ENCODE assay signal across 26 cellular contexts in genomic region chr20:48106428-48106827, GRCh38.
"Had no signal": no experiment of that assay in that cellular context is flagged by ENCODE, and none has a peak within 500 bp of the region (broad histone marks: within the 10 kb centered on the region; RNA-seq: fewer than 3 reads in every experiment).

No MANE protein-coding gene starts in this region.

- H3K27me3 ChIP-seq: ascending aorta, breast epithelium had no signal

- H3K4me1 ChIP-seq: ascending aorta, breast epithelium, heart left ventricle had no signal

- H3K36me3 ChIP-seq: ascending aorta, breast epithelium, cardiac muscle cell, heart left ventricle had no signal

- H3K4me3 ChIP-seq: ascending aorta, breast epithelium, cardiac muscle cell, coronary artery, dorsolateral prefrontal cortex, heart left ventricle had no signal

- H3K4me1 Mint-ChIP-seq: activated CD4-positive, alpha-beta T cell treated with anti-CD3 and anti-CD28 coated beads for 36 hours; activated CD4-positive, alpha-beta T cell treated with anti-CD3 and anti-CD28 coated beads, Interleukin-2, amount 10 ng/mL, durations not matched to agents 24 days and 14 days; activated naive CD4-positive, alpha-beta T cell treated with anti-CD3 and anti-CD28 coated beads, Interleukin-2, amount 10 ng/mL, durations not matched to agents 7 days and 5 days; activated naive CD8-positive, alpha-beta T cell treated with anti-CD3 and anti-CD28 coated beads, Interleukin-2, amount 10 ng/mL, durations not matched to agents 7 days and 5 days; endodermal cell had no signal

- H3K36me3 Mint-ChIP-seq: activated CD4-positive, alpha-beta memory T cell treated with anti-CD3 and anti-CD28 coated beads for 36 hours; activated naive CD4-positive, alpha-beta T cell treated with anti-CD3 and anti-CD28 coated beads, Interleukin-2, amount 10 ng/mL, durations not matched to agents 7 days and 5 days; activated naive CD4-positive, alpha-beta T cell treated with anti-CD3 and anti-CD28 coated beads, Interleukin-2, amount 50 U/mL, for 72 hours; activated naive CD8-positive, alpha-beta T cell treated with anti-CD3 and anti-CD28 coated beads, Interleukin-2, amount 10 ng/mL, durations not matched to agents 7 days and 5 days; brain had no signal

- H3K9me3 Mint-ChIP-seq: activated CD4-positive, alpha-beta memory T cell treated with anti-CD3 and anti-CD28 coated beads for 36 hours; activated CD4-positive, alpha-beta T cell treated with anti-CD3 and anti-CD28 coated beads, Interleukin-2, amount 10 ng/mL, durations not matched to agents 24 days and 14 days; activated naive CD4-positive, alpha-beta T cell treated with anti-CD3 and anti-CD28 coated beads, Interleukin-2, amount 10 ng/mL, durations not matched to agents 7 days and 5 days; activated naive CD4-positive, alpha-beta T cell treated with anti-CD3 and anti-CD28 coated beads, Interleukin-2, amount 50 U/mL, for 72 hours; activated naive CD8-positive, alpha-beta T cell treated with anti-CD3 and anti-CD28 coated beads, Interleukin-2, amount 10 ng/mL, durations not matched to agents 7 days and 5 days; activated T-cell treated with anti-CD3 and anti-CD28 coated beads, Interleukin-2, amount 50 U/mL, for 24 hours; activated T-cell treated with anti-CD3 and anti-CD28 coated beads, Interleukin-2, amount 50 U/mL, for 72 hours; dendritic cell treated with granulocyte-macrophage colony-stimulating factor and Interleukin-4, amounts not matched to agents 40 ng/mL and 50 ng/mL, for 4 days had no signal

- H3K4me3 Mint-ChIP-seq: activated CD4-positive, alpha-beta memory T cell treated with anti-CD3 and anti-CD28 coated beads for 36 hours; activated CD4-positive, alpha-beta T cell treated with anti-CD3 and anti-CD28 coated beads for 36 hours; activated CD4-positive, alpha-beta T cell treated with anti-CD3 and anti-CD28 coated beads, Interleukin-2, amount 10 ng/mL, durations not matched to agents 24 days and 14 days; activated naive CD4-positive, alpha-beta T cell treated with anti-CD3 and anti-CD28 coated beads, Interleukin-2, amount 10 ng/mL, durations not matched to agents 7 days and 5 days; activated naive CD8-positive, alpha-beta T cell treated with anti-CD3 and anti-CD28 coated beads, Interleukin-2, amount 10 ng/mL, durations not matched to agents 7 days and 5 days; activated T-cell treated with anti-CD3 and anti-CD28 coated beads, Interleukin-2, amount 50 U/mL, for 24 hours; activated T-cell treated with anti-CD3 and anti-CD28 coated beads, Interleukin-2, amount 50 U/mL, for 72 hours; brain; dendritic cell treated with granulocyte-macrophage colony-stimulating factor and Interleukin-4, amounts not matched to agents 40 ng/mL and 50 ng/mL, for 4 days; endodermal cell had no signal

- H3K27me3 Mint-ChIP-seq: activated CD4-positive, alpha-beta T cell treated with anti-CD3 and anti-CD28 coated beads for 36 hours; activated naive CD4-positive, alpha-beta T cell treated with anti-CD3 and anti-CD28 coated beads, Interleukin-2, amount 10 ng/mL, durations not matched to agents 7 days and 5 days; activated T-cell treated with anti-CD3 and anti-CD28 coated beads, Interleukin-2, amount 50 U/mL, for 24 hours had no signal

- H3K27ac ChIP-seq: ascending aorta, breast epithelium, cardiac muscle cell, coronary artery, heart left ventricle had no signal

- H3K27ac Mint-ChIP-seq: activated CD4-positive, alpha-beta memory T cell treated with anti-CD3 and anti-CD28 coated beads for 36 hours; activated CD4-positive, alpha-beta T cell treated with anti-CD3 and anti-CD28 coated beads for 36 hours; activated CD4-positive, alpha-beta T cell treated with anti-CD3 and anti-CD28 coated beads, Interleukin-2, amount 10 ng/mL, durations not matched to agents 24 days and 14 days; activated naive CD4-positive, alpha-beta T cell treated with anti-CD3 and anti-CD28 coated beads, Interleukin-2, amount 10 ng/mL, durations not matched to agents 7 days and 5 days; activated naive CD4-positive, alpha-beta T cell treated with anti-CD3 and anti-CD28 coated beads, Interleukin-2, amount 50 U/mL, for 72 hours; activated naive CD8-positive, alpha-beta T cell treated with anti-CD3 and anti-CD28 coated beads, Interleukin-2, amount 10 ng/mL, durations not matched to agents 7 days and 5 days; activated T-cell treated with anti-CD3 and anti-CD28 coated beads, Interleukin-2, amount 50 U/mL, for 24 hours; activated T-cell treated with anti-CD3 and anti-CD28 coated beads, Interleukin-2, amount 50 U/mL, for 72 hours; dendritic cell treated with granulocyte-macrophage colony-stimulating factor and Interleukin-4, amounts not matched to agents 40 ng/mL and 50 ng/mL, for 4 days; endodermal cell had no signal

- H3K9me3 ChIP-seq: ascending aorta, breast epithelium had no signal

- DNase-seq: activated CD4-positive, alpha-beta memory T cell treated with anti-CD3 and anti-CD28 coated beads for 36 hours; activated CD4-positive, alpha-beta T cell treated with anti-CD3 and anti-CD28 coated beads for 36 hours; activated CD4-positive, alpha-beta T cell treated with anti-CD3 and anti-CD28 coated beads, Interleukin-2, amount 10 ng/mL, durations not matched to agents 24 days and 14 days; activated CD4-positive, CD25-positive, alpha-beta regulatory T cell; activated CD4-positive, CD25-positive, alpha-beta regulatory T cell treated with anti-CD3 and anti-CD28 coated beads, Interleukin-2, amount 50 U/mL, for 72 hours; activated CD8-positive, alpha-beta memory T cell treated with anti-CD3 and anti-CD28 coated beads, Interleukin-2, amount 50 U/mL, for 48 hours; activated naive CD4-positive, alpha-beta T cell treated with anti-CD3 and anti-CD28 coated beads, Interleukin-2, amount 10 ng/mL, durations not matched to agents 7 days and 5 days; activated naive CD8-positive, alpha-beta T cell treated with anti-CD3 and anti-CD28 coated beads, Interleukin-2, amount 10 ng/mL, durations not matched to agents 7 days and 5 days; activated T-cell treated with anti-CD3 and anti-CD28 coated beads for 4 hours; activated T-cell treated with anti-CD3 and anti-CD28 coated beads, Interleukin-2, amount 50 U/mL, for 24 hours; activated T-cell treated with anti-CD3 and anti-CD28 coated beads, Interleukin-2, amount 50 U/mL, for 72 hours; central memory CD4-positive, alpha-beta T cell; cerebellar nuclear complex; dorsolateral prefrontal cortex; effector memory CD4-positive, alpha-beta T cell; endodermal cell; foreskin fibroblast; heart left ventricle; T-helper 2 cell had no signal
